ENCODE assay signal across 13 cellular contexts in the genomic region with DNA sequence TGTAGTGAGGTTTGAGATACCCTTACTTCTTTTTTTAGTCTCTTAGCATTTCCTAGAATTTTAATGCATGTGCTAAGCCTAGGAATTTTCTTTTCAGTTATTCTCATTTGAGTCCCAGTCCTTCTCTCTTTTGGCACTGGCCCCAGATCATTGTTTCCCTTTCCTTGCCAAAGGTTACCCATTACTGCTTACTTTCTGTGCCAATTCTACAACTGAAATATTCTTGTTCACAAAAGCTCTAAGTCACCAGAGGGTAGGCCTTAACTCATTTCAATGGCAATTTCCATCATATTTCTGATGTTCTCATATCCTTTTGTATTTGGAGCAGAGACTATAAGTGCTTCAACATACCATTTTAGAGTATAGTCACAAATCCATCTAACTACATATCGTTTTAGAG.
DNase-seq lines count a peak whose midpoint lies in the region; ATAC-seq and TF ChIP-seq lines count a peak whose summit lies in the region.
"Had no signal": no experiment of that assay in that cellular context is flagged by ENCODE, and none has a peak within 500 bp of the region (broad histone marks: within the 10 kb centered on the region; RNA-seq: fewer than 3 reads in every experiment).

No MANE protein-coding gene starts in this region.

- H3K4me3 Mint-ChIP-seq in stimulated activated naive CD8-positive, alpha-beta T cell treated with anti-CD3 and anti-CD28 coated beads, Interleukin-15, Interleukin-2, amounts not matched to agents 100 ng/mL and 50 ng/mL, for 24 hours, result no peak overlapping the region

- ATAC-seq in stimulated activated naive CD8-positive, alpha-beta T cell treated with anti-CD3 and anti-CD28 coated beads, Interleukin-15, Interleukin-2, amounts not matched to agents 100 U/mL and 50 U/mL, for 24 hours, result no peak
- ATAC-seq in HG02798 (IDR thresholded peaks at IDR 0.05; ENCODE audit: poor library complexity, unreplicated experiment) (no peak), psoas muscle (no peak)

- H3K27ac ChIP-seq in ascending aorta (peak overlapping the region; percentile 52 to 66), psoas muscle (no peak overlapping the region)

- H3K9me3 ChIP-seq in ascending aorta (peaks cover 0 to 8% of the 10 kb centered on the region in 2 donors), psoas muscle (peaks cover 5% of the 10 kb centered on the region)
- H3K9me3 ChIP-seq: BE2C had no signal

- H3K27me3 ChIP-seq in ascending aorta (no peaks in the 10 kb centered on the region), psoas muscle (ENCODE audit: insufficient read depth in 3 of 3, low read length in 2 of 3) (no peaks in the 10 kb centered on the region)
- H3K27me3 ChIP-seq: BE2C had no signal

- intact Hi-C loops in ascending aorta (cut with DNase I), result no loop called here
- intact Hi-C loops in psoas muscle (cut with DNase I), result no loop called here

- H3K4me1 ChIP-seq in ascending aorta (peaks cover 0 to 12% of the 10 kb centered on the region in 2 donors), psoas muscle (no peaks in the 10 kb centered on the region)

- H3K27me3 Mint-ChIP-seq in stimulated activated naive CD8-positive, alpha-beta T cell treated with anti-CD3 and anti-CD28 coated beads, Interleukin-15, Interleukin-2, amounts not matched to agents 100 ng/mL and 50 ng/mL, for 24 hours, result no peaks in the 10 kb centered on the region

- no peak overlapping the region for H3K4me3 ChIP-seq in ascending aorta
- no peak overlapping the region for H3K4me3 ChIP-seq in psoas muscle

- no peaks in the 10 kb centered on the region for H3K36me3 Mint-ChIP-seq in stimulated activated naive CD8-positive, alpha-beta T cell treated with anti-CD3 and anti-CD28 coated beads, Interleukin-15, Interleukin-2, amounts not matched to agents 100 ng/mL and 50 ng/mL, for 24 hours (ENCODE audit: low read depth)

- H3K36me3 ChIP-seq in ascending aorta (no peaks in the 10 kb centered on the region), psoas muscle (ENCODE audit: insufficient read depth in 1 of 2, low read depth in 1 of 2) (no peaks in the 10 kb centered on the region)
- H3K36me3 ChIP-seq: BE2C had no signal

- 39 to 59% (median 44%) methylated on average over 1 of the region's 1 CpG for WGBS in psoas muscle, 3 donors

- H3K4me1 Mint-ChIP-seq in stimulated activated naive CD8-positive, alpha-beta T cell treated with anti-CD3 and anti-CD28 coated beads, Interleukin-15, Interleukin-2, amounts not matched to agents 100 ng/mL and 50 ng/mL, for 24 hours (ENCODE audit: low read depth), result peaks cover 25% of the 10 kb centered on the region

- TF ChIP-seq CTCF in ascending aorta (IDR thresholded peaks at IDR 0.05) (no peak), psoas muscle (IDR thresholded peaks at IDR 0.05) (no peak)

- peak overlapping the region; percentile 82 for H3K27ac Mint-ChIP-seq in stimulated activated naive CD8-positive, alpha-beta T cell treated with anti-CD3 and anti-CD28 coated beads, Interleukin-15, Interleukin-2, amounts not matched to agents 100 ng/mL and 50 ng/mL, for 24 hours

- no peak for DNase-seq in stimulated activated naive CD8-positive, alpha-beta T cell treated with anti-CD3 and anti-CD28 coated beads, Interleukin-15, Interleukin-2, amounts not matched to agents 100 U/mL and 50 U/mL, for 24 hours
- DNase-seq in ascending aorta (ENCODE audit: low spot score in 2 of 2) (no peak), inferior parietal cortex (ENCODE audit: extremely low spot score) (peak; percentile 17), NAMALWA (ENCODE audit: low spot score) (no peak), ureter (ENCODE audit: low spot score) (no peak), psoas muscle (no peak)
- DNase-seq: BE2C, foreskin melanocyte, kidney glomerular epithelial cell, NCI-H1105, NCI-H524 treated with DMSO at 0.1 percent for 48 hours had no signal

- peaks cover 23% of the 10 kb centered on the region for H3K9me3 Mint-ChIP-seq in stimulated activated naive CD8-positive, alpha-beta T cell treated with anti-CD3 and anti-CD28 coated beads, Interleukin-15, Interleukin-2, amounts not matched to agents 100 ng/mL and 50 ng/mL, for 24 hours
